ENCODE assay signal across 16 cellular contexts in genomic region chr1:167456926-167457325, GRCh38.
A peak's percentile ranks its signal among the peaks of the same experiment; 100 is the strongest.
DNase-seq lines count a peak whose midpoint lies in the region; ATAC-seq and TF ChIP-seq lines count a peak whose summit lies in the region.
"Had no signal": no experiment of that assay in that cellular context is flagged by ENCODE, and none has a peak within 500 bp of the region (broad histone marks: within the 10 kb centered on the region; RNA-seq: fewer than 3 reads in every experiment).

No MANE protein-coding gene starts in this region.

- peak overlapping the region; percentile 83 for H3K4me3 Mint-ChIP-seq in activated naive CD4-positive, alpha-beta T cell treated with anti-CD3 and anti-CD28 coated beads, Interleukin-2, amount 10 ng/mL, durations not matched to agents 7 days and 5 days
- peak overlapping the region; percentile 75 for H3K4me3 Mint-ChIP-seq in activated CD4-positive, alpha-beta memory T cell treated with anti-CD3 and anti-CD28 coated beads, Interleukin-2, amount 10 ng/mL, durations not matched to agents 7 days and 5 days
- peak overlapping the region; percentile 85 for H3K4me3 Mint-ChIP-seq in central memory CD8-positive, alpha-beta T cell

- TF ChIP-seq CTCF in spleen (IDR thresholded peaks at IDR 0.05 in 8 of 11, conservative IDR thresholded peaks at IDR 0.05 in 3 of 11) (no peak), left lung (IDR thresholded peaks at IDR 0.05) (no peak)

- H3K27me3 ChIP-seq in spleen (replicated peaks in 1 of 7) (peaks cover 0 to 11% (median 0%) of the 10 kb centered on the region in 7 donors), left lung (peaks cover 0 to 10% of the 10 kb centered on the region in 2 donors)
- H3K27me3 ChIP-seq: dorsolateral prefrontal cortex, esophagus squamous epithelium, right atrium auricular region had no signal

- ATAC-seq in central memory CD8-positive, alpha-beta T cell (replicated peaks; ENCODE audit: extremely low read depth, poor library complexity, severe bottlenecking), result no peak
- ATAC-seq in left lung, result no peak

- DNase-seq in activated naive CD4-positive, alpha-beta T cell treated with anti-CD3 and anti-CD28 coated beads, Interleukin-2, amount 10 ng/mL, durations not matched to agents 7 days and 5 days, result no peak
- no peak for DNase-seq in activated naive CD4-positive, alpha-beta T cell treated with anti-CD3 and anti-CD28 coated beads, Interleukin-2, amount 50 U/mL, for 16 hours
- no peak for DNase-seq in activated CD4-positive, alpha-beta memory T cell treated with anti-CD3 and anti-CD28 coated beads, Interleukin-2, amount 10 ng/mL, durations not matched to agents 7 days and 5 days
- DNase-seq in central memory CD8-positive, alpha-beta T cell (ENCODE audit: low spot score in 2 of 2), result no peak
- no peak for DNase-seq in spleen
- no peak for DNase-seq in HuH-7 (ENCODE audit: low spot score)
- DNase-seq in left lung, result no peak
- DNase-seq in stimulated activated CD4-positive, alpha-beta T cell treated with anti-CD3 and anti-CD28 coated beads, Interleukin-2, amount 100 ng/mL, for 24 hours, result no peak
- DNase-seq: activated CD4-positive, CD25-positive, alpha-beta regulatory T cell; dorsolateral prefrontal cortex; esophagus squamous epithelium; GOT3; mammary epithelial cell; NCI-H1436 treated with DMSO at 0.1 percent for 48 hours; stimulated activated CD4-positive, alpha-beta T cell treated with anti-CD3 and anti-CD28 coated beads, Interleukin-1b, Interleukin-23, amount 100 ng/mL, for 48 hours had no signal

- peak overlapping the region in 6 of 8 donors; percentile 59 to 92 (median 86) for H3K27ac ChIP-seq in spleen
- no peak overlapping the region for H3K27ac ChIP-seq in left lung

- no peaks in the 10 kb centered on the region for H3K27me3 Mint-ChIP-seq in activated naive CD4-positive, alpha-beta T cell treated with anti-CD3 and anti-CD28 coated beads, Interleukin-2, amount 10 ng/mL, durations not matched to agents 7 days and 5 days
- H3K27me3 Mint-ChIP-seq in activated CD4-positive, alpha-beta memory T cell treated with anti-CD3 and anti-CD28 coated beads, Interleukin-2, amount 10 ng/mL, durations not matched to agents 7 days and 5 days, result no peaks in the 10 kb centered on the region
- no peaks in the 10 kb centered on the region for H3K27me3 Mint-ChIP-seq in central memory CD8-positive, alpha-beta T cell

- H3K4me3 ChIP-seq in spleen, result no peak overlapping the region
- H3K4me3 ChIP-seq in left lung, result no peak overlapping the region

- POLR2A ChIA-PET in activated CD4-positive, alpha-beta memory T cell treated with anti-CD3 and anti-CD28 coated beads, Interleukin-2, amount 10 ng/mL, durations not matched to agents 7 days and 5 days (lab: Charles Lee), result interaction anchor here (0.8 to 7.9 kb wide), 10 partner anchors 9 to 72 kb away, joined by 3 to 143 read pairs (median 16); partner anchors contain the start of gene CD247

- no peak for TF ChIP-seq POLR2A in spleen (IDR thresholded peaks at IDR 0.05)

- H3K36me3 Mint-ChIP-seq in activated naive CD4-positive, alpha-beta T cell treated with anti-CD3 and anti-CD28 coated beads, Interleukin-2, amount 10 ng/mL, durations not matched to agents 7 days and 5 days, result peaks cover 60% of the 10 kb centered on the region
- peaks cover 50% of the 10 kb centered on the region for H3K36me3 Mint-ChIP-seq in activated CD4-positive, alpha-beta memory T cell treated with anti-CD3 and anti-CD28 coated beads, Interleukin-2, amount 10 ng/mL, durations not matched to agents 7 days and 5 days (ENCODE audit: low read depth)
- H3K36me3 Mint-ChIP-seq in central memory CD8-positive, alpha-beta T cell (ENCODE audit: insufficient read depth), result peaks cover 39% of the 10 kb centered on the region

- intact Hi-C loops in spleen (cut with DNase I; ENCODE audit: low total_unique reads), result no loop called here
- intact Hi-C loops in left lung (cut with DNase I), result no loop called here

- H3K9me3 Mint-ChIP-seq in activated naive CD4-positive, alpha-beta T cell treated with anti-CD3 and anti-CD28 coated beads, Interleukin-2, amount 10 ng/mL, durations not matched to agents 7 days and 5 days, result no peaks in the 10 kb centered on the region
- H3K9me3 Mint-ChIP-seq in activated CD4-positive, alpha-beta memory T cell treated with anti-CD3 and anti-CD28 coated beads, Interleukin-2, amount 10 ng/mL, durations not matched to agents 7 days and 5 days, result no peaks in the 10 kb centered on the region
- no peaks in the 10 kb centered on the region for H3K9me3 Mint-ChIP-seq in central memory CD8-positive, alpha-beta T cell

- peaks cover 74% of the 10 kb centered on the region for H3K4me1 Mint-ChIP-seq in activated naive CD4-positive, alpha-beta T cell treated with anti-CD3 and anti-CD28 coated beads, Interleukin-2, amount 10 ng/mL, durations not matched to agents 7 days and 5 days
- peaks cover 49% of the 10 kb centered on the region for H3K4me1 Mint-ChIP-seq in activated CD4-positive, alpha-beta memory T cell treated with anti-CD3 and anti-CD28 coated beads, Interleukin-2, amount 10 ng/mL, durations not matched to agents 7 days and 5 days
- peaks cover 42% of the 10 kb centered on the region for H3K4me1 Mint-ChIP-seq in central memory CD8-positive, alpha-beta T cell

- WGBS in spleen, 5 donors, result 86 to 92% (median 90%) methylated on average over 8 of the region's 8 CpGs

- H3K4me1 ChIP-seq in spleen (peaks cover 0 to 71% (median 20%) of the 10 kb centered on the region in 6 donors), left lung (peaks cover 0 to 11% of the 10 kb centered on the region in 2 donors)
- H3K4me1 ChIP-seq: right atrium auricular region had no signal

- H3K9me3 ChIP-seq in spleen (no peaks in the 10 kb centered on the region), left lung (no peaks in the 10 kb centered on the region)
- H3K9me3 ChIP-seq: esophagus squamous epithelium, right atrium auricular region had no signal

- H3K27ac Mint-ChIP-seq in activated naive CD4-positive, alpha-beta T cell treated with anti-CD3 and anti-CD28 coated beads, Interleukin-2, amount 10 ng/mL, durations not matched to agents 7 days and 5 days, result peak overlapping the region; percentile 93
- peak overlapping the region; percentile 62 for H3K27ac Mint-ChIP-seq in activated CD4-positive, alpha-beta memory T cell treated with anti-CD3 and anti-CD28 coated beads, Interleukin-2, amount 10 ng/mL, durations not matched to agents 7 days and 5 days
- H3K27ac Mint-ChIP-seq in central memory CD8-positive, alpha-beta T cell (ENCODE audit: low read depth), result peak overlapping the region; percentile 92

- H3K36me3 ChIP-seq in spleen (no peaks in the 10 kb centered on the region), left lung (no peaks in the 10 kb centered on the region)
- H3K36me3 ChIP-seq: esophagus squamous epithelium, right atrium auricular region had no signal

- CTCF ChIA-PET in activated naive CD4-positive, alpha-beta T cell treated with anti-CD3 and anti-CD28 coated beads, Interleukin-2, amount 10 ng/mL, durations not matched to agents 7 days and 5 days (lab: Charles Lee), result interaction anchor here (1.0 to 8.6 kb wide), 7 partner anchors 9 to 83 kb away, joined by 3 to 47 read pairs (median 4); partner anchors contain the start of gene CD247
- CTCF ChIA-PET in activated CD4-positive, alpha-beta memory T cell treated with anti-CD3 and anti-CD28 coated beads, Interleukin-2, amount 10 ng/mL, durations not matched to agents 7 days and 5 days (lab: Charles Lee), result interaction anchor here (1.0 to 5.4 kb wide), 7 partner anchors 8 to 84 kb away, joined by 3 to 36 read pairs (median 9); no protein-coding TSS in a partner anchor

Comparison
In these comparisons a context has a peak if more than half of its experiments do, and no peak if none do; other contexts are left out.
1. H3K27ac ChIP-seq: peak in spleen (6 of 8); none in left lung (0 of 2).
2. Peak in every context shown above with its lines, with median percentiles within 50 percentile points of each other: H3K27ac Mint-ChIP-seq and H3K4me3 Mint-ChIP-seq.